ENCODE assay signal across 15 cellular contexts in genomic region chr3:143814358-143814968, GRCh38. TPM values are rescaled to one million over a fixed set of nuclear protein-coding genes. Genes with fewer than 3 reads are reported as not detected.
DNase-seq lines count a peak whose midpoint lies in the region; ATAC-seq and TF ChIP-seq lines count a peak whose summit lies in the region.
"Had no signal": no experiment of that assay in that cellular context is flagged by ENCODE, and none has a peak within 500 bp of the region (broad histone marks: within the 10 kb centered on the region; RNA-seq: fewer than 3 reads in every experiment).

No MANE protein-coding gene starts in this region.

- H3K27me3 ChIP-seq in OCI-LY3 (ENCODE audit: low read depth, low read length) = no peaks in the 10 kb centered on the region
- H3K27me3 ChIP-seq in brain microvascular endothelial cell (replicated peaks) = no peaks in the 10 kb centered on the region

- peaks cover 3% of the 10 kb centered on the region for H3K36me3 ChIP-seq in OCI-LY3 (replicated peaks; ENCODE audit: low read depth, low read length)
- H3K36me3 ChIP-seq in brain microvascular endothelial cell (replicated peaks) = no peaks in the 10 kb centered on the region

- H3K9me3 ChIP-seq in OCI-LY3 (ENCODE audit: insufficient read depth, low read length) = 0 out of 2 replicates have a peak, but pooled peaks cover 3% of the 10 kb centered on the region
- H3K9me3 ChIP-seq: mucosa of descending colon had no signal

- peak overlapping the region; percentile 52 for H3K4me2 ChIP-seq in OCI-LY3 (ENCODE audit: low read length)

- peaks cover 38% of the 10 kb centered on the region for H3K4me1 ChIP-seq in OCI-LY3 (ENCODE audit: low read length)

- DNase-seq in activated CD4-positive, CD25-positive, alpha-beta regulatory T cell treated with anti-CD3 and anti-CD28 coated beads, Interleukin-2, amount 50 U/mL, for 72 hours = no peak
- DNase-seq in neural crest cell (ENCODE audit: low read depth, low spot score) (no peak), posterior vena cava (ENCODE audit: low spot score) (no peak), endothelial cell (ENCODE audit: low spot score) (no peak), brain microvascular endothelial cell (no peak)
- DNase-seq: glutamatergic neuron; GM23248; mucosa of descending colon; NCI-H774; stimulated activated CD4-positive, alpha-beta T cell treated with anti-CD3 and anti-CD28 coated beads, Interleukin-2, amount 100 ng/mL, for 24 hours had no signal

- H3K4me3 Mint-ChIP-seq in neural crest cell (no peak overlapping the region), endothelial cell (ENCODE audit: unreplicated experiment) (no peak overlapping the region)
- H3K4me3 Mint-ChIP-seq: brain, type B pancreatic cell had no signal

- H3K27ac ChIP-seq in OCI-LY3 (ENCODE audit: low read length) (peak overlapping the region; percentile 2; the same call in 1 of the 2 replicates), brain microvascular endothelial cell (no peak overlapping the region)
- H3K27ac ChIP-seq: GM23248 had no signal

- H3K4me1 Mint-ChIP-seq in neural crest cell (peaks cover 4% of the 10 kb centered on the region), endothelial cell (ENCODE audit: unreplicated experiment) (peaks cover 7% of the 10 kb centered on the region)

- H4K20me1 ChIP-seq in OCI-LY3 (ENCODE audit: insufficient read depth, low read length) = no peaks in the 10 kb centered on the region

- H3K9ac ChIP-seq in OCI-LY3 (ENCODE audit: low read length) = no peak overlapping the region
- H3K9ac ChIP-seq: GM23248 had no signal

- no peak for TF ChIP-seq CTCF in OCI-LY3 (IDR thresholded peaks at IDR 0.05; ENCODE audit: low read depth, low read length)
- TF ChIP-seq CTCF in neural crest cell (conservative IDR thresholded peaks at IDR 0.05) = no peak
- TF ChIP-seq CTCF in endothelial cell (IDR thresholded peaks at IDR 0.05; ENCODE audit: unreplicated experiment) = no peak
- no peak for TF ChIP-seq CTCF in brain microvascular endothelial cell (IDR thresholded peaks at IDR 0.05; ENCODE audit: low read depth, low read length, missing control alignments)

- H3K4me3 ChIP-seq in OCI-LY3 (ENCODE audit: low read length) = peak overlapping the region; percentile 19; the same call in 1 of the 2 replicates
- no peak overlapping the region for H3K4me3 ChIP-seq in brain microvascular endothelial cell (ENCODE audit: low read depth, low read length)
- H3K4me3 ChIP-seq: GM23248, mucosa of descending colon had no signal

- H3K9me3 Mint-ChIP-seq in neural crest cell (peaks cover 2% of the 10 kb centered on the region), endothelial cell (ENCODE audit: unreplicated experiment) (no peaks in the 10 kb centered on the region)

- H2AFZ ChIP-seq in OCI-LY3 (ENCODE audit: low read depth, low read length) = no peak overlapping the region
- H2AFZ ChIP-seq: GM23248 had no signal

- H3K36me3 Mint-ChIP-seq in neural crest cell (ENCODE audit: low read depth) = no peaks in the 10 kb centered on the region
- no peaks in the 10 kb centered on the region for H3K36me3 Mint-ChIP-seq in endothelial cell (ENCODE audit: low read depth, unreplicated experiment)
- H3K36me3 Mint-ChIP-seq: brain, type B pancreatic cell had no signal

- H3K79me2 ChIP-seq in OCI-LY3 (ENCODE audit: low read length) = no peaks in the 10 kb centered on the region

- no peaks in the 10 kb centered on the region for H3K27me3 Mint-ChIP-seq in neural crest cell (ENCODE audit: low read depth)
- peaks cover 2% of the 10 kb centered on the region for H3K27me3 Mint-ChIP-seq in endothelial cell (ENCODE audit: unreplicated experiment)
- H3K27me3 Mint-ChIP-seq: type B pancreatic cell had no signal

- H3K27ac Mint-ChIP-seq in neural crest cell (ENCODE audit: unreplicated experiment) = peak overlapping the region; percentile 25
- H3K27ac Mint-ChIP-seq in endothelial cell (ENCODE audit: unreplicated experiment) = no peak overlapping the region
- H3K27ac Mint-ChIP-seq: brain, type B pancreatic cell had no signal

- in situ Hi-C loops in brain microvascular endothelial cell (cut with HindIII; ENCODE audit: low pct_ligation_motif_present, low sequenced_read_pairs) = no loop called here

- peak; percentile 25 to 43 for ATAC-seq in activated CD4-positive, CD25-positive, alpha-beta regulatory T cell treated with anti-CD3 and anti-CD28 coated beads, Interleukin-2, amount 50 U/mL, for 24 hours
- ATAC-seq in HG02678 (IDR thresholded peaks at IDR 0.05; ENCODE audit: unreplicated experiment) = peak; percentile 49
- ATAC-seq: mucosa of descending colon had no signal

- intact Hi-C loops in posterior vena cava (cut with DNase I) = no loop called here

RNA-seq across cellular contexts. Expression of gene SLC9A9, which starts 33.8 kb away (rescaled TPM):
- 0.56 and 1.6 TPM in 2 replicates for total RNA-seq in neural crest cell
- total RNA-seq in posterior vena cava = 10 to 100 TPM; 20.5 to 28.8 TPM
- 7.9 TPM for total RNA-seq in endothelial cell (ENCODE audit: unreplicated experiment)
